ENCODE assay signal across 18 cellular contexts in the genomic region with DNA sequence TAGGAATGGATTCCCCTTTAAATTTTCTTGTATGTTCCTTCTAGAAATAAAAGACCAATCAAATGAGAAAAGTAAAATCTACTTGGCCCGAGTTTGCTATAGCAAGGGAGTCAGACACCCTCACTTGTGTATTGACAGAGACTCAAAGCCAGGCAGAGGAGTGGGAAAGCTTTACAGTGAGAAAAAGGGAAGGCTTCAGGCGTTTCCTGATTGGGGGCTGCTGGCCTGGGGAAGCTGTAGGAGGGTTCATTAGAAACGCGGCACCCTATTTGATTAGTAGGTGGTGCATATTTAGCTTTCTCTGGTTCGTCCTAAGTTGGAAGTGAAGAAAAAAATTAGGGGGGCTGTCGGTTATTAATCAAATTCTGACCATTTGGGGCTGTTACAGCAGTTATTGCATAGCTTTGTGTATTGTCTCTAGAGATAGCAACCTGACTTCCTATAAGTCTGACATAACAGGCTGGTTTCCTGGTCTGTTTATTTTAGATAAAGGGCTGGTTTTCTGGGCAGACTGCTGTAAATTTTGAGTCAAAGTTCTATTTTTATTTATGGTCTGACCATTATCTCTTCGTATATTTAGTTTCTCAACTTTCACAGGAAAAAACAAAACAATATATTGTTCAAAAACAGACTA. TPM values are rescaled to one million over a fixed set of nuclear protein-coding genes. Genes with fewer than 3 reads are reported as not detected.
A peak's percentile ranks its signal among the peaks of the same experiment; 100 is the strongest.
DNase-seq lines count a peak whose midpoint lies in the region; TF ChIP-seq lines count a peak whose summit lies in the region.
"Had no signal": no experiment of that assay in that cellular context is flagged by ENCODE, and none has a peak within 500 bp of the region (broad histone marks: within the 10 kb centered on the region; RNA-seq: fewer than 3 reads in every experiment).

No MANE protein-coding gene starts in this region.

- peaks cover 63% of the 10 kb centered on the region for H3K4me1 ChIP-seq in KMS-11 (ENCODE audit: low read depth, poor library complexity, severe bottlenecking)
- H3K4me1 ChIP-seq in subcutaneous abdominal adipose tissue (ENCODE audit: control insufficient read depth in 5 of 5, insufficient read depth in 5 of 5, low read length in 5 of 5) = peaks cover 0 to 37% (median 15%) of the 10 kb centered on the region in 5 donors
- H3K4me1 ChIP-seq: BLaER1 treated with 17β-estradiol and CSF1 and Interleukin-3, amounts not matched to agents 10 nM and 100 nM had no signal

- H3K9me3 Mint-ChIP-seq in chondrocyte (ENCODE audit: low read depth) = peaks cover 6% of the 10 kb centered on the region
- H3K9me3 Mint-ChIP-seq: GM23338, HFFc6 had no signal

- no peaks in the 10 kb centered on the region for H3K27me3 ChIP-seq in KMS-11 (ENCODE audit: insufficient read depth, low read depth)
- no peaks in the 10 kb centered on the region for H3K27me3 ChIP-seq in subcutaneous abdominal adipose tissue (ENCODE audit: control insufficient read depth in 5 of 5, insufficient read depth in 4 of 5, low read length in 5 of 5)
- H3K27me3 ChIP-seq: BLaER1 treated with 17β-estradiol and CSF1 and Interleukin-3, amounts not matched to agents 10 nM and 100 nM; MG63 had no signal

- H3K9me3 ChIP-seq in subcutaneous abdominal adipose tissue (ENCODE audit: control insufficient read depth in 5 of 5, low read length in 5 of 5) = peaks cover 0 to 2% (median 0%) of the 10 kb centered on the region in 5 donors

- H3K4me2 ChIP-seq in KMS-11 = peak overlapping the region; percentile 51; the same call in 1 of the 2 replicates
- H3K4me2 ChIP-seq: BLaER1 treated with 17β-estradiol and CSF1 and Interleukin-3, amounts not matched to agents 10 nM and 100 nM; GM23338; PC-9 had no signal

- no peaks in the 10 kb centered on the region for H3K36me3 ChIP-seq in KMS-11 (ENCODE audit: insufficient read depth)
- peaks cover 6 to 18% (median 10%) of the 10 kb centered on the region in 5 donors for H3K36me3 ChIP-seq in subcutaneous abdominal adipose tissue (ENCODE audit: control insufficient read depth in 5 of 5, insufficient read depth in 5 of 5, low read length in 5 of 5)

- peak overlapping the region; percentile 0 for H3K27ac Mint-ChIP-seq in chondrocyte (ENCODE audit: unreplicated experiment)
- H3K27ac Mint-ChIP-seq: GM23338, HFFc6 had no signal

- peaks cover 13% of the 10 kb centered on the region for H3K79me2 ChIP-seq in KMS-11 (ENCODE audit: insufficient read depth, low read depth)

- peaks cover 43% of the 10 kb centered on the region for H3K4me1 Mint-ChIP-seq in chondrocyte (ENCODE audit: low read depth)
- H3K4me1 Mint-ChIP-seq: GM23338 had no signal

- H3K9ac ChIP-seq in KMS-11 (no peak overlapping the region), subcutaneous abdominal adipose tissue (ENCODE audit: low read length in 5 of 5) (no peak overlapping the region)
- H3K9ac ChIP-seq: BLaER1 treated with 17β-estradiol and CSF1 and Interleukin-3, amounts not matched to agents 10 nM and 100 nM had no signal

- no peak overlapping the region for H2AFZ ChIP-seq in KMS-11 (ENCODE audit: low read depth)
- H2AFZ ChIP-seq: GM23338, PC-9 had no signal

- H4K20me1 ChIP-seq in KMS-11 (ENCODE audit: insufficient read depth) = no peaks in the 10 kb centered on the region

- H3K4me3 Mint-ChIP-seq in chondrocyte (ENCODE audit: unreplicated experiment) = no peak overlapping the region
- H3K4me3 Mint-ChIP-seq: GM23338, HFFc6 had no signal

- H3K4me3 ChIP-seq in KMS-11 (IDR thresholded peaks at IDR 0.05; ENCODE audit: insufficient read depth, low read depth, low read length) (no peak overlapping the region), subcutaneous abdominal adipose tissue (ENCODE audit: low read depth in 1 of 5, low read length in 5 of 5) (no peak overlapping the region)
- H3K4me3 ChIP-seq: GM12878, GM23338, MG63, PC-9, SK-N-MC had no signal

- peak; percentile 16 for DNase-seq in SIG-M5 treated with dmso at 0.1 percent for 504 hours (lab: John Stamatoyannopoulos, UW; ENCODE audit: unreplicated experiment)
- no peak for DNase-seq in SIG-M5 (lab: John Stamatoyannopoulos, UW)
- DNase-seq in chondrocyte (ENCODE audit: low spot score) = no peak
- DNase-seq in NCI-H748 (lab: John Stamatoyannopoulos, UW; ENCODE audit: unreplicated experiment) = no peak
- DNase-seq in NCI-H2196 (lab: John Stamatoyannopoulos, UW; ENCODE audit: unreplicated experiment) = no peak
- DNase-seq in stimulated activated CD4-positive, alpha-beta T cell treated with anti-CD3 and anti-CD28 coated beads, Interleukin-12 subunit alpha, Interleukin-12 subunit beta, amount 100 ng/mL, for 4 hours = no peak
- DNase-seq: HFFc6, MG63, NCI-H1417 treated with DMSO at 0.1 percent for 48 hours, NCI-H2227 treated with DMSO at 0.1 percent for 48 hours, PC-9 had no signal

- no peaks in the 10 kb centered on the region for H3K27me3 Mint-ChIP-seq in chondrocyte (ENCODE audit: low read depth)

- H3K27ac ChIP-seq in KMS-11 = peak overlapping the region; percentile 25; the same call in 1 of the 2 replicates
- peak overlapping the region; percentile 31 for H3K27ac ChIP-seq in subcutaneous abdominal adipose tissue (ENCODE audit: low read depth, low read length)
- H3K27ac ChIP-seq: BLaER1 treated with 17β-estradiol and CSF1 and Interleukin-3, amounts not matched to agents 10 nM and 100 nM; PC-9; SK-N-MC had no signal

- TF ChIP-seq CTCF in KMS-11 (conservative IDR thresholded peaks at IDR 0.05; ENCODE audit: low read depth, low read length) = no peak
- no peak for TF ChIP-seq CTCF in chondrocyte (IDR thresholded peaks at IDR 0.05)

- H3K36me3 Mint-ChIP-seq in chondrocyte (ENCODE audit: low read depth) = peaks cover 11% of the 10 kb centered on the region

RNA-seq across cellular contexts. Expression of a gene that starts 10.0 kb away (rescaled TPM):
- total RNA-seq in chondrocyte = 40.9 to 43.4 TPM (median 42.7 TPM) in 3 replicates

RNA-seq across cellular contexts. Expression of a gene that starts 53.8 kb away (rescaled TPM):
- total RNA-seq in chondrocyte = not detected in 3 replicates
- total RNA-seq: A172, GM12878, GM23338, HFFc6 had no signal
